ENCODE assay signal across 1 cellular context in the genomic region with DNA sequence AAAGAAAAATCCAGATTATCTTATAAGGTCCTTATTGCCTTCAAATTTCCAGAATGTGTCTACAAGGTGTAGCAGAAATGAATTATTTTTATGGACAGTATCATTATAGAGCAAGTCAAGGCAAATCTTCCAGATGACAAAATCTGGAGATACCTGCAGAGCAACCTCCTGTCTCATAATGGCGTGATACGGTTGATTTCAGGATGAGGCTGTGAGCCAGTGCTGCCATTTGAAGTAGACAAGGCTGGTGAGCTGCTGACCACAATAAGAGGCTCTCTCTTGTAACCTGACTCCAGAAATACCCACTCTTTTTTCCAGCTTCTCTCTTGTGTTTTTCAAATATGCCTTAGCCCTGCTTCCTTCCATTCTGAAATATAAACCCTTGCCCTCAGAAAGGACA.
TF ChIP-seq lines count a peak whose summit lies in the region.

No MANE protein-coding gene starts in this region.

TF ChIP-seq in H1, 55 proteins besides CTCF, POLR2A, EP300 and RAD21:
- TF ChIP-seq TBP (IDR thresholded peaks at IDR 0.05; ENCODE audit: low read depth, low read length) = no peak
- TF ChIP-seq SP4 (IDR thresholded peaks at IDR 0.05; ENCODE audit: low read length) = no peak
- TF ChIP-seq GTF2F1 (IDR thresholded peaks at IDR 0.05; ENCODE audit: borderline replicate concordance, low read depth, low read length) = no peak
- TF ChIP-seq CHD1 (IDR thresholded peaks at IDR 0.05; ENCODE audit: low read depth, low read length) = no peak
- TF ChIP-seq BRCA1 (IDR thresholded peaks at IDR 0.05; ENCODE audit: low read depth, low read length) = no peak
- TF ChIP-seq HDAC6 (IDR thresholded peaks at IDR 0.05; ENCODE audit: low read depth, low read length) = no peak
- no peak for TF ChIP-seq KDM4A (IDR thresholded peaks at IDR 0.05; ENCODE audit: low read depth, low read length, severe bottlenecking)
- no peak for TF ChIP-seq PHF8 (conservative IDR thresholded peaks at IDR 0.05; ENCODE audit: low read depth, low read length)
- TF ChIP-seq, protein P1, sequence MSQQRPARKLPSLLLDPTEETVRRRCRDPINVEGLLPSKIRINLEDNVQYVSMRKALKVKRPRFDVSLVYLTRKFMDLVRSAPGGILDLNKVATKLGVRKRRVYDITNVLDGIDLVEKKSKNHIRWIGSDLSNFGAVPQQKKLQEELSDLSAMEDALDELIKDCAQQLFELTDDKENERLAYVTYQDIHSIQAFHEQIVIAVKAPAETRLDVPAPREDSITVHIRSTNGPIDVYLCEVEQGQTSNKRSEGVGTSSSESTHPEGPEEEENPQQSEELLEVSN (IDR thresholded peaks at IDR 0.05) = no peak
